11 cellular contexts compared by ENCODE assay signal in the genomic region with DNA sequence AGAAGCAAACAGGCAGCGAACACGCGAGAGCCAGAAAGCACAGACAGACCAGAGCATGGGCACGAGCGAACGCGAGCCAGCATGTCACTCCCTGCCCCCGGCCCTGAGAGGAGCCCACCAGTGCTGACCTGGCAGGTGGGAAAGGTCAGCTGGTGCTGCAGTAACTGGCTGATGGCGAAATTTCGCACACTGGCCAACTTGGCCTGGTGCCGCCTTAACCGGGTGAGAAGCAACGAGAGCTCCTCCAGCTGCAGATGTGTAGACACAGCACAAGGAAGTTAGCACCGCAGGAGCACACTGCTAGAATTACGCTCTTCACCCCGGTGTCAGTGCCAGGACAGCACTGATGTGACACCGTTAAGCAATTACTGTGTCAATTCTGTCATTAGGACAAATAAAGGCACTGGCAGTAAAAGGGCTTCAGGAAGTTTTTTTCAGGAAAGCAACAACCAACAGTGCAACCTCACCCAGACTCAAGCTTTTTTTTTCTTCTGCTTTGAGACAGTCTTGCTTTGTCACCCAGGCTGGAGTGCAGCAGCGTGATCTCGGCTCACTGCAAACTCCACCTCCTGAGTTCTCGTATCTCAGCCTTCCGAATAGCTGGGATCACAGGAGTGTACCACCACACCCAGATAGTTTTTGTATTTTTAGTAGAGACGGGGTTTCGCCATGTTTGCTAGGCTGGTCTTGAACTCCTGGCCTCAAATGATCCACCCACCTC.
DNase-seq lines count a peak whose midpoint lies in the region; ATAC-seq and TF ChIP-seq lines count a peak whose summit lies in the region.
"Had no signal": no experiment of that assay in that cellular context is flagged by ENCODE, and none has a peak within 500 bp of the region (broad histone marks: within the 10 kb centered on the region; RNA-seq: fewer than 3 reads in every experiment).

No MANE protein-coding gene starts in this region.

- H3K4me3 ChIP-seq in lower leg skin (ENCODE audit: low read depth, poor library complexity, severe bottlenecking) (no peak overlapping the region), transverse colon (no peak overlapping the region), BE2C (ENCODE audit: low read depth, low read length) (no peak overlapping the region)

- no peak for ATAC-seq in HG03280 (IDR thresholded peaks at IDR 0.05; ENCODE audit: unreplicated experiment)

- intact Hi-C loops in lower leg skin (cut with DNase I; ENCODE audit: low total_unique reads), result loop anchor here (5.0 kb wide), 1 partner anchor 67 kb away; no protein-coding TSS in a partner anchor
- intact Hi-C loops in transverse colon (cut with DNase I; ENCODE audit: low total_unique reads), result no loop called here

- no peak for TF ChIP-seq EP300 in transverse colon (IDR thresholded peaks at IDR 0.05; ENCODE audit: low read depth)

- in situ Hi-C loops in transverse colon (cut with MboI; ENCODE audit: low pct_ligation_motif_present in 1 of 4, low pct_unique_long_range_greater_than_20kb in 1 of 4, low sequenced_read_pairs in 3 of 4), result loop anchor here in 3 of 4 donors (10.0 to 25.0 kb wide), 3 partner anchors 120 to 250 kb away; no protein-coding TSS in a partner anchor

- H3K27me3 ChIP-seq in transverse colon, result no peaks in the 10 kb centered on the region
- no peaks in the 10 kb centered on the region for H3K27me3 ChIP-seq in BE2C

- peak overlapping the region in 2 of 4 donors; percentile 18 to 36 for H3K27ac ChIP-seq in transverse colon
- H3K27ac ChIP-seq: 22Rv1 had no signal

- TF ChIP-seq CTCF in lower leg skin (IDR thresholded peaks at IDR 0.05), result no peak
- no peak for TF ChIP-seq CTCF in transverse colon (IDR thresholded peaks at IDR 0.05)
- no peak for TF ChIP-seq CTCF in BE2C (IDR thresholded peaks at IDR 0.05; ENCODE audit: low read depth, low read length)

- 40 to 47% methylated on average over 15 to 23 of the region's 23 CpGs for WGBS in lower leg skin, 2 donors
- WGBS in transverse colon (ENCODE audit: low coverage in 1 of 2), 2 donors, result 22 to 46% methylated on average over 3 to 13 of the region's 23 CpGs

- H3K4me1 ChIP-seq in transverse colon (no peaks in the 10 kb centered on the region), BE2C (no peaks in the 10 kb centered on the region)

- H3K9me3 ChIP-seq in transverse colon (no peaks in the 10 kb centered on the region), BE2C (no peaks in the 10 kb centered on the region)

- DNase-seq in DMS53 (lab: John Stamatoyannopoulos, UW) (peak; percentile 15), DMS53 treated with DMSO at 0.1 percent for 48 hours (lab: John Stamatoyannopoulos, UW; ENCODE audit: unreplicated experiment) (no peak), amygdala (lab: John Stamatoyannopoulos, UW) (peak in 31 of 56 donors; percentile 15 to 56 (median 29)), lower leg skin (ENCODE audit: low spot score in 2 of 2) (peak; percentile 64 to 95), transverse colon (peak; percentile 57), BE2C (no peak), germinal center (ENCODE audit: low spot score) (no peak)
- DNase-seq: NCI-H82; stimulated activated naive CD4-positive, alpha-beta T cell treated with Interleukin-2 at 50 U/mL for 16 hours had no signal

- TF ChIP-seq POLR2A in lower leg skin (IDR thresholded peaks at IDR 0.05) (no peak), transverse colon (IDR thresholded peaks at IDR 0.05) (no peak)

- no peaks in the 10 kb centered on the region for H3K36me3 ChIP-seq in transverse colon
- no peaks in the 10 kb centered on the region for H3K36me3 ChIP-seq in BE2C

Comparison
In these comparisons a context has a peak if more than half of its experiments do, and no peak if none do; other contexts are left out.
1. DNase-seq: peak in DMS53 (single experiment), amygdala (31 of 56), lower leg skin (2 of 2) and transverse colon (single experiment); none in DMS53 treated with DMSO at 0.1 percent for 48 hours (single experiment), BE2C (single experiment) and germinal center (single experiment).